Comparison of ENCODE assay signal across 14 cellular contexts in genomic region chr5:113038714-113039113, GRCh38.
DNase-seq lines count a peak whose midpoint lies in the region; ATAC-seq, FAIRE-seq and TF ChIP-seq lines count a peak whose summit lies in the region.
"Had no signal": no experiment of that assay in that cellular context is flagged by ENCODE, and none has a peak within 500 bp of the region (broad histone marks: within the 10 kb centered on the region; RNA-seq: fewer than 3 reads in every experiment).

No MANE protein-coding gene starts in this region.

- no peak overlapping the region for H3K4me3 ChIP-seq in sigmoid colon
- H3K4me3 ChIP-seq: right lobe of liver, thyroid gland had no signal

- FAIRE-seq in GM19239 (lab: Jason Lieb, UNC), result no peak

- H3K4me1 ChIP-seq in sigmoid colon, result peaks cover 0 to 5% (median 0%) of the 10 kb centered on the region in 4 donors
- H3K4me1 ChIP-seq: right lobe of liver had no signal

- no peak for TF ChIP-seq POLR2A in sigmoid colon (IDR thresholded peaks at IDR 0.05)

- no peak for TF ChIP-seq EP300 in sigmoid colon (IDR thresholded peaks at IDR 0.05)

- no peak for TF ChIP-seq CTCF in sigmoid colon (IDR thresholded peaks at IDR 0.05)

- intact Hi-C loops in sigmoid colon (cut with DNase I), result no loop called here

- no peaks in the 10 kb centered on the region for H3K36me3 ChIP-seq in sigmoid colon
- H3K36me3 ChIP-seq: thyroid gland had no signal

- peak; percentile 37 for DNase-seq in AG20443 (ENCODE audit: low spot score)
- DNase-seq in M059J (ENCODE audit: low read depth), result peak; percentile 87
- DNase-seq in astrocyte of the hippocampus (ENCODE audit: low read depth, low spot score), result peak; percentile 59
- DNase-seq in islet precursor cell, result peak; percentile 48
- DNase-seq in GM19239 (ENCODE audit: insufficient read length, low spot score), result no peak
- no peak for DNase-seq in sigmoid colon
- no peak for DNase-seq in NCI-H2171 (lab: John Stamatoyannopoulos, UW)
- DNase-seq: activated CD8-positive, alpha-beta memory T cell treated with anti-CD3 and anti-CD28 coated beads, Interleukin-2, amount 50 U/mL, for 4 hours; activated naive CD8-positive, alpha-beta T cell treated with anti-CD3 and anti-CD28 coated beads, Interleukin-2, amount 50 U/mL, for 24 hours; effector memory CD8-positive, alpha-beta T cell; MV-4-11; right lobe of liver; thyroid gland had no signal

- H3K27ac ChIP-seq in sigmoid colon, result no peak overlapping the region
- H3K27ac ChIP-seq: right lobe of liver, thyroid gland had no signal

- H3K9me3 ChIP-seq in sigmoid colon, result no peaks in the 10 kb centered on the region
- H3K9me3 ChIP-seq: right lobe of liver, thyroid gland had no signal

- no peak for ATAC-seq in GM19035 (IDR thresholded peaks at IDR 0.05; ENCODE audit: unreplicated experiment)
- ATAC-seq: activated naive CD8-positive, alpha-beta T cell treated with anti-CD3 and anti-CD28 coated beads, Interleukin-2, amount 50 U/mL, for 24 hours; effector memory CD8-positive, alpha-beta T cell had no signal

- H3K27me3 ChIP-seq in sigmoid colon, result no peaks in the 10 kb centered on the region
- H3K27me3 ChIP-seq: right lobe of liver, thyroid gland had no signal

- 72 to 88% methylated on average over 9 of the region's 9 CpGs for WGBS in sigmoid colon, 2 donors

Comparison
In these comparisons a context has a peak if more than half of its experiments do, and no peak if none do; other contexts are left out.
1. DNase-seq: peak in AG20443 (single experiment), M059J (single experiment), astrocyte of the hippocampus (single experiment) and islet precursor cell (single experiment); none in GM19239 (single experiment), sigmoid colon (single experiment) and NCI-H2171 (single experiment).